In the genomic region with DNA sequence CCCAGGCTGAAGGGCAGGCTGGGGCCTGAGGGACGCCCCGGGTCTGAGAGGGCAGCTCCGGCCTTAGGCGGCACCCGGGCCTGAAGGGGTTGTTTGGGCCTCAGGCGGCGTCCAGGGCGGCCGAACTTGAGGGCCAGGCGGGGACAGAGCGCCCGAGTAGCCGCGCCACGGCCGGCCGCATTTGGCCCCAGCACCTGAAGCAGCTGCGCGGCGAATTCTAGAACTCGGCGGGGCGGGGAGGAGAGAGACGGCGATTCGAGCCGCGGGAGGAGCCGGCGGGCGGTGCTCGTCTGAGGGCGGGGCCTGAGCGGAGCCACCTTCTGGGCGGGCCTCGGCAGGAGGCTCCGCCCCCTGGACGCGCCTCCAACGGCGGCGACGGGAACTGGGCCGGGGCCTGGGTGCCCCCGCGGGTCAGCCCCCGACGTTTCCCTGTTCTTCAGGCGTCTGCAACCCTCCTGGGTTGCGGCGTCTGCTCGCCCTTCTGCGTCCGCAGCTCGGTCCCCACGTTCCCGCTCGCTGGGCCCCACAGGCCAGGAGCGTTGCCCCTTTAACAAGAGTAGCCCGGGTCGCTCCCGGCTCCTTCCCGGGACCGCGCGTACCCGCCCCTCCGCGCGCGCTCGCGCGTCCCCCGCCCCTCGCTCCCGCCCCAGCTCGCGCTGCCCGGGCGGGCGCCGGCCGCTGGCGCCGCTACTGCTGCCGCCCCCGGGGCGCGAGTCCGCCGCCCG, we compare ENCODE assay signal across 8 cellular contexts. TPM values are rescaled to one million over a fixed set of nuclear protein-coding genes. Genes with fewer than 3 reads are reported as not detected.
DNase-seq lines count a peak whose midpoint lies in the region; ATAC-seq and TF ChIP-seq lines count a peak whose summit lies in the region.

A gene with protein sequence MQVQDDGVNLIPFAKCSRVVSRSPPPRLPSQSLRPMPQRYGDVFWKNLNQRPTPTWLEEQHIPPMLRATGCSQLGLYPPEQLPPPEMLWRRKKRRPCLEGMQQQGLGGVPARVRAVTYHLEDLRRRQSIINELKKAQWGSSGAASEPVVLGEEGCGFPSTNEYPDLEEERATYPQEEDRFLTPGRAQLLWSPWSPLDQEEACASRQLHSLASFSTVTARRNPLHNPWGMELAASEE (minus strand): TSS at position 221 of the 725 bp plus-strand sequence. CDS start 3,085 bp downstream, outside the sequence.
KIF1C (plus strand) TSS at position 649 of the 725 bp plus-strand sequence. CDS start 2,297 bp downstream, outside the sequence.

- H3K4me1 Mint-ChIP-seq in activated CD4-positive, alpha-beta T cell treated with anti-CD3 and anti-CD28 coated beads for 36 hours, result peaks cover 20% of the 10 kb centered on the region

- TF ChIP-seq CTCF in AG09319 (IDR thresholded peaks at IDR 0.05; ENCODE audit: low read depth, low read length) (no peak), choroid plexus epithelial cell (conservative IDR thresholded peaks at IDR 0.05; ENCODE audit: low read depth, low read length) (no peak)

- H3K36me3 Mint-ChIP-seq in activated CD4-positive, alpha-beta T cell treated with anti-CD3 and anti-CD28 coated beads for 36 hours (ENCODE audit: low read depth), result peaks cover 15% of the 10 kb centered on the region

- ATAC-seq in GM18909 (IDR thresholded peaks at IDR 0.05; ENCODE audit: poor library complexity, unreplicated experiment), result peak; percentile 86
- ATAC-seq in HG03139 (IDR thresholded peaks at IDR 0.05; ENCODE audit: unreplicated experiment), result peak; percentile 71
- ATAC-seq in activated CD4-positive, alpha-beta T cell treated with anti-CD3 and anti-CD28 coated beads for 36 hours, result peak; percentile 95
- ATAC-seq in left colon, result peak; percentile 85

- no peaks in the 10 kb centered on the region for H3K27me3 Mint-ChIP-seq in activated CD4-positive, alpha-beta T cell treated with anti-CD3 and anti-CD28 coated beads for 36 hours

- H3K4me3 ChIP-seq in choroid plexus epithelial cell (ENCODE audit: low read depth, low read length), result peak within 1 kb of the TSS; percentile 82

- DNase-seq in AG09319 (ENCODE audit: extremely low read depth, low read depth) (peak; percentile 65), NCI-H446 (lab: John Stamatoyannopoulos, UW) (peak; percentile 87 to 90), choroid plexus epithelial cell (ENCODE audit: low read depth) (peak; percentile 88), left colon (peak; percentile 93 to 97)
- peak; percentile 96 for DNase-seq in activated CD4-positive, alpha-beta T cell treated with anti-CD3 and anti-CD28 coated beads for 36 hours
- peak; percentile 86 for DNase-seq in stimulated activated CD4-positive, alpha-beta T cell treated with anti-CD3 and anti-CD28 coated beads, Interleukin-1b, Interleukin-23, amount 100 ng/mL, for 4 hours (ENCODE audit: low read depth in 2 of 2)

- intact Hi-C loops in activated CD4-positive, alpha-beta T cell treated with anti-CD3 and anti-CD28 coated beads for 36 hours (cut with DNase I, micrococcal nuclease), result loop anchor here (1.0 to 5.0 kb wide), 17 partner anchors 9 to 1104 kb away; partner anchors contain the start of genes RNF167 (in 2 of the 2), SLC25A11 (in 2 of the 2), C17orf107 (in 1 of the 2) and CAMKK1 (in 1 of the 2)
- intact Hi-C loops in left colon (cut with DNase I, micrococcal nuclease), result no loop called here

- POLR2A ChIA-PET in activated CD4-positive, alpha-beta T cell treated with anti-CD3 and anti-CD28 coated beads for 36 hours (lab: Charles Lee), result interaction anchor here (0.6 to 1.7 kb wide), 6 partner anchors 11 to 288 kb away, joined by 3 to 9 read pairs (median 3); partner anchors contain the start of genes PFN1, RNF167 and SLC25A11

- no peaks in the 10 kb centered on the region for H3K9me3 Mint-ChIP-seq in activated CD4-positive, alpha-beta T cell treated with anti-CD3 and anti-CD28 coated beads for 36 hours (ENCODE audit: low read depth)

- CTCF ChIA-PET in activated CD4-positive, alpha-beta T cell treated with anti-CD3 and anti-CD28 coated beads for 36 hours (lab: Charles Lee), result interaction anchor here (0.6 to 1.8 kb wide), 8 partner anchors 9 to 314 kb away, joined by 3 to 6 read pairs (median 3); partner anchors contain the start of genes CAMTA2, RNF167, SLC25A11 and SPAG7

- peak within 1 kb of the TSS; percentile 80 for H3K4me3 Mint-ChIP-seq in activated CD4-positive, alpha-beta T cell treated with anti-CD3 and anti-CD28 coated beads for 36 hours

- peak within 1 kb of the TSS; percentile 55 for H3K27ac Mint-ChIP-seq in activated CD4-positive, alpha-beta T cell treated with anti-CD3 and anti-CD28 coated beads for 36 hours

RNA-seq across cellular contexts. Expression of the first gene that starts in this region (rescaled TPM):
- total RNA-seq in activated CD4-positive, alpha-beta T cell treated with anti-CD3 and anti-CD28 coated beads for 36 hours, result under 1 TPM; 0.18 to 0.28 TPM
- total RNA-seq in left colon, result 1 to 10 TPM; 1.9 TPM

RNA-seq across cellular contexts. Expression of gene KIF1C, which starts in this region (rescaled TPM):
- 10 to 100 TPM; 32.6 to 43.0 TPM for total RNA-seq in activated CD4-positive, alpha-beta T cell treated with anti-CD3 and anti-CD28 coated beads for 36 hours
- 100 to 1,000 TPM; 212 to 226 TPM for total RNA-seq in left colon

Comparison
In these comparisons a context has a peak if more than half of its experiments do, and no peak if none do; other contexts are left out.
1. Peak in every context shown above with its lines: DNase-seq, ATAC-seq and H3K4me3 ChIP-seq.
2. RNA of gene KIF1C (total RNA-seq): 212 to 226 TPM in left colon; 32.6 to 43.0 TPM in activated CD4-positive, alpha-beta T cell treated with anti-CD3 and anti-CD28 coated beads for 36 hours; every median in the first group is over 4 times any median in the second.
3. intact Hi-C loops: an anchor here in activated CD4-positive, alpha-beta T cell treated with anti-CD3 and anti-CD28 coated beads for 36 hours (1.0 to 5.0 kb wide); none called in left colon.